15 cellular contexts compared by ENCODE assay signal in the genomic region with DNA sequence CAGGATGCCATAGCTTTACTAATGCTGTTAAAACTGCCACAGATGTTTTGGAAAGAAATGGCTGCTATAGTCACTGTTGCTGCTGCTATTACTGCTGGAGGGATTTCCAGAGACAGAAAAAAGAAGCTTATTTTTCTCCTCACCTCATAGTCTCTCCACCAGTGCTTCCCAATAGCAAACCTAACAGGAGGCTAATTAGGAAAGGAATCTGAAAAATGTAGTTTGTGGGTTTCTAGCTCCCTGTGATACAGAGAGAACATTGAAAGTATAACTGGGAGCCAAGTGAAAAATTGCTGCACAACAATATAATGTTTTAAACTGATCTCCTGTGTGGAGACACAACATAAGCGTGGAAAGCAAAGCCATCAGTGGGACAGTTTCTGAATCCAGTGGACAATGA. TPM values are rescaled to one million over a fixed set of nuclear protein-coding genes. Genes with fewer than 3 reads are reported as not detected.
DNase-seq lines count a peak whose midpoint lies in the region; ATAC-seq and TF ChIP-seq lines count a peak whose summit lies in the region.
"Had no signal": no experiment of that assay in that cellular context is flagged by ENCODE, and none has a peak within 500 bp of the region (broad histone marks: within the 10 kb centered on the region; RNA-seq: fewer than 3 reads in every experiment).

No MANE protein-coding gene starts in this region.

- no peaks in the 10 kb centered on the region for H3K9me3 Mint-ChIP-seq in activated CD4-positive, alpha-beta memory T cell treated with anti-CD3 and anti-CD28 coated beads, Interleukin-2, amount 10 ng/mL, durations not matched to agents 7 days and 5 days
- H3K9me3 Mint-ChIP-seq in activated CD4-positive, alpha-beta T cell treated with anti-CD3 and anti-CD28 coated beads, Interleukin-2, amount 10 ng/mL, durations not matched to agents 24 days and 14 days, result no peaks in the 10 kb centered on the region
- H3K9me3 Mint-ChIP-seq: CD4-positive, alpha-beta T cell; HFFc6 had no signal

- no peak for TF ChIP-seq CTCF in retinal pigment epithelial cell (conservative IDR thresholded peaks at IDR 0.05; ENCODE audit: low read depth, low read length)

- H3K27me3 Mint-ChIP-seq in activated CD4-positive, alpha-beta memory T cell treated with anti-CD3 and anti-CD28 coated beads, Interleukin-2, amount 10 ng/mL, durations not matched to agents 7 days and 5 days, result peaks cover 2% of the 10 kb centered on the region
- H3K27me3 Mint-ChIP-seq in activated CD4-positive, alpha-beta T cell treated with anti-CD3 and anti-CD28 coated beads, Interleukin-2, amount 10 ng/mL, durations not matched to agents 24 days and 14 days, result peaks cover 3% of the 10 kb centered on the region
- H3K27me3 Mint-ChIP-seq: B cell; CD4-positive, alpha-beta T cell had no signal

- intact Hi-C loops in activated CD4-positive, alpha-beta T cell treated with anti-CD3 and anti-CD28 coated beads, Interleukin-2, amount 10 ng/mL, durations not matched to agents 24 days and 14 days (cut with micrococcal nuclease), result no loop called here

- no peak overlapping the region for H3K27ac Mint-ChIP-seq in activated CD4-positive, alpha-beta memory T cell treated with anti-CD3 and anti-CD28 coated beads, Interleukin-2, amount 10 ng/mL, durations not matched to agents 7 days and 5 days
- no peak overlapping the region for H3K27ac Mint-ChIP-seq in activated CD4-positive, alpha-beta T cell treated with anti-CD3 and anti-CD28 coated beads, Interleukin-2, amount 10 ng/mL, durations not matched to agents 24 days and 14 days
- H3K27ac Mint-ChIP-seq: B cell; CD4-positive, alpha-beta T cell; HFFc6 had no signal

- no peak overlapping the region for H3K4me3 Mint-ChIP-seq in activated CD4-positive, alpha-beta memory T cell treated with anti-CD3 and anti-CD28 coated beads, Interleukin-2, amount 10 ng/mL, durations not matched to agents 7 days and 5 days
- H3K4me3 Mint-ChIP-seq in activated CD4-positive, alpha-beta T cell treated with anti-CD3 and anti-CD28 coated beads, Interleukin-2, amount 10 ng/mL, durations not matched to agents 24 days and 14 days, result no peak overlapping the region
- H3K4me3 Mint-ChIP-seq: B cell; CD4-positive, alpha-beta T cell; HFFc6 had no signal

- peak; percentile 4 for DNase-seq in COLO829 (ENCODE audit: low spot score)
- DNase-seq in SW480 (ENCODE audit: low spot score), result peak; percentile 17
- peak; percentile 2 for DNase-seq in kidney glomerular epithelial cell (lab: John Stamatoyannopoulos, UW)
- peak; percentile 24 for DNase-seq in retinal pigment epithelial cell (ENCODE audit: low read depth)
- DNase-seq in activated CD4-positive, alpha-beta memory T cell treated with anti-CD3 and anti-CD28 coated beads, Interleukin-2, amount 10 ng/mL, durations not matched to agents 7 days and 5 days, result no peak
- no peak for DNase-seq in activated CD4-positive, alpha-beta T cell treated with anti-CD3 and anti-CD28 coated beads, Interleukin-2, amount 10 ng/mL, durations not matched to agents 24 days and 14 days
- DNase-seq: C1 segment of cervical spinal cord; CD4-positive, alpha-beta T cell; DMS79; HCEC 1CT; HFFc6 had no signal

- no peak overlapping the region for H3K4me3 ChIP-seq in retinal pigment epithelial cell (ENCODE audit: low read length)

- H3K36me3 Mint-ChIP-seq in activated CD4-positive, alpha-beta memory T cell treated with anti-CD3 and anti-CD28 coated beads, Interleukin-2, amount 10 ng/mL, durations not matched to agents 7 days and 5 days (ENCODE audit: low read depth), result no peaks in the 10 kb centered on the region
- H3K36me3 Mint-ChIP-seq in activated CD4-positive, alpha-beta T cell treated with anti-CD3 and anti-CD28 coated beads, Interleukin-2, amount 10 ng/mL, durations not matched to agents 24 days and 14 days (ENCODE audit: low read depth), result no peaks in the 10 kb centered on the region

- CTCF ChIA-PET in activated CD4-positive, alpha-beta memory T cell treated with anti-CD3 and anti-CD28 coated beads, Interleukin-2, amount 10 ng/mL, durations not matched to agents 7 days and 5 days (lab: Charles Lee), result no interaction called here

- no peak for ATAC-seq in GM18858 (IDR thresholded peaks at IDR 0.05; ENCODE audit: unreplicated experiment)
- ATAC-seq: HepG2 had no signal

- POLR2A ChIA-PET in activated CD4-positive, alpha-beta memory T cell treated with anti-CD3 and anti-CD28 coated beads, Interleukin-2, amount 10 ng/mL, durations not matched to agents 7 days and 5 days (lab: Charles Lee), result no interaction called here

- H3K4me1 Mint-ChIP-seq in activated CD4-positive, alpha-beta memory T cell treated with anti-CD3 and anti-CD28 coated beads, Interleukin-2, amount 10 ng/mL, durations not matched to agents 7 days and 5 days, result no peaks in the 10 kb centered on the region
- H3K4me1 Mint-ChIP-seq in activated CD4-positive, alpha-beta T cell treated with anti-CD3 and anti-CD28 coated beads, Interleukin-2, amount 10 ng/mL, durations not matched to agents 24 days and 14 days, result no peaks in the 10 kb centered on the region
- H3K4me1 Mint-ChIP-seq: B cell had no signal

RNA-seq across cellular contexts. Expression of gene TSPAN7, which starts 8.6 kb away (rescaled TPM):
- total RNA-seq in activated CD4-positive, alpha-beta memory T cell treated with anti-CD3 and anti-CD28 coated beads, Interleukin-2, amount 10 ng/mL, durations not matched to agents 7 days and 5 days, result under 1 TPM; 0.23 to 0.28 TPM
- 0.19 TPM in 1 of 2 replicates, not detected in the other for total RNA-seq in activated CD4-positive, alpha-beta T cell treated with anti-CD3 and anti-CD28 coated beads, Interleukin-2, amount 10 ng/mL, durations not matched to agents 24 days and 14 days
- total RNA-seq: G401, HFFc6 had no signal

Comparison
In these comparisons a context has a peak if more than half of its experiments do, and no peak if none do; other contexts are left out.
1. DNase-seq: peak in COLO829 (single experiment), SW480 (single experiment), kidney glomerular epithelial cell (single experiment) and retinal pigment epithelial cell (single experiment); none in activated CD4-positive, alpha-beta memory T cell treated with anti-CD3 and anti-CD28 coated beads, Interleukin-2, amount 10 ng/mL, durations not matched to agents 7 days and 5 days (single experiment) and activated CD4-positive, alpha-beta T cell treated with anti-CD3 and anti-CD28 coated beads, Interleukin-2, amount 10 ng/mL, durations not matched to agents 24 days and 14 days (single experiment).